In the genomic region with DNA sequence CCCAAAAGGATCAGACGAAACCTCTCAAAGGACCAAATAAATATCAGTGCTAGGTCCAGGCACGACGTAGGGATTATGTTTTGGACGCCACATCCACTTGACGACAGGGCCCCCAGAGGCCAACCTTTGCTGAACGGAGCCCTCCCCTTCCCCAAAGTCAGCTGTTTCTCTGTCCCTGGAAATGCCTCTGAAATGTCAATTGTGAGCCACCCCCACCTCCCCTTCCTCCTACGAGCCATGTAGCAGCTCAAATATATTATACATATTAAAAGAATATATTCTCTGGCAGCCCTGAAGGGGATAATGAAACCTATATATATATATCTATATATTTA, we compare ENCODE assay signal across 17 cellular contexts. TPM values are rescaled to one million over a fixed set of nuclear protein-coding genes. Genes with fewer than 3 reads are reported as not detected.
DNase-seq lines count a peak whose midpoint lies in the region; ATAC-seq and TF ChIP-seq lines count a peak whose summit lies in the region.
"Had no signal": no experiment of that assay in that cellular context is flagged by ENCODE, and none has a peak within 500 bp of the region (broad histone marks: within the 10 kb centered on the region; RNA-seq: fewer than 3 reads in every experiment).

No MANE protein-coding gene starts in this region.

- H3K4me1 ChIP-seq in A673 (ENCODE audit: insufficient read depth, low read length, poor library complexity, severe bottlenecking): peaks cover 23% of the 10 kb centered on the region
- H3K4me1 ChIP-seq in ES-I3 (ENCODE audit: insufficient read depth, low read length): peaks cover 7% of the 10 kb centered on the region; the same call in 1 of the 2 replicates
- H3K4me1 ChIP-seq in RWPE2 (ENCODE audit: insufficient read depth, poor library complexity, severe bottlenecking): no peaks in the 10 kb centered on the region
- peaks cover 10% of the 10 kb centered on the region for H3K4me1 ChIP-seq in mesendoderm (ENCODE audit: control insufficient read depth, low read depth, low read length)

- no peak overlapping the region for H2AK5ac ChIP-seq in mesendoderm (ENCODE audit: low read length)

- H3K23ac ChIP-seq in mesendoderm (ENCODE audit: low read length): no peak overlapping the region

- POLR2A ChIA-PET in A673 (lab: Charles Lee; ENCODE audit: low non-redundant PET): no interaction called here

- H3K4me2 ChIP-seq in mesendoderm (ENCODE audit: low read length): no peak overlapping the region

- H3K36me3 ChIP-seq in A673 (ENCODE audit: insufficient read depth, low read length, poor library complexity, severe bottlenecking): no peaks in the 10 kb centered on the region
- H3K36me3 ChIP-seq in ES-I3 (ENCODE audit: insufficient read depth, low read length): no peaks in the 10 kb centered on the region
- H3K36me3 ChIP-seq in RWPE2 (ENCODE audit: low read depth): no peaks in the 10 kb centered on the region
- H3K36me3 ChIP-seq in mesendoderm (ENCODE audit: control insufficient read depth, insufficient read depth, low read length): no peaks in the 10 kb centered on the region
- H3K36me3 ChIP-seq: heart left ventricle had no signal

- peak overlapping the region; percentile 13 for H3K4me3 ChIP-seq in A673 (ENCODE audit: low read depth, low read length, poor library complexity, severe bottlenecking)
- H3K4me3 ChIP-seq in RWPE2 (ENCODE audit: severe bottlenecking): no peak overlapping the region
- H3K4me3 ChIP-seq in mesendoderm (ENCODE audit: low read length): no peak overlapping the region
- H3K4me3 ChIP-seq: heart left ventricle had no signal

- H4K8ac ChIP-seq in mesendoderm (ENCODE audit: low read depth, low read length): no peak overlapping the region

- no CpG with 5 or more reads among the region's 7 CpGs for WGBS in mesendoderm (ENCODE audit: extremely low coverage, insufficient coverage, low lambda C conversion rate)

- no peak overlapping the region for H2BK5ac ChIP-seq in mesendoderm (ENCODE audit: low read length)

- BruUV-seq in A673 (replicated peaks; lab: Mats Ljungman, UMichigan): no TSS peak

- no peak for ATAC-seq in RWPE2 (ENCODE audit: low read depth)
- no peak for ATAC-seq in Right ventricle myocardium inferior
- ATAC-seq: activated CD4-positive, CD25-positive, alpha-beta regulatory T cell treated with anti-CD3 and anti-CD28 coated beads, Interleukin-2, amount 50 U/mL, for 24 hours; heart left ventricle had no signal

- H3K79me2 ChIP-seq in mesendoderm (ENCODE audit: control insufficient read depth, insufficient read depth, low read length): no peaks in the 10 kb centered on the region

- H4K5ac ChIP-seq in mesendoderm (ENCODE audit: low read length): no peak overlapping the region

- H2BK120ac ChIP-seq in mesendoderm (ENCODE audit: low read depth, low read length): no peak overlapping the region

- peak; percentile 21 for DNase-seq in A673 (ENCODE audit: low spot score)
- DNase-seq in RWPE2 (ENCODE audit: low spot score): peak; percentile 54
- DNase-seq in mesendoderm: no peak
- no peak for DNase-seq in NCI-H2196 (lab: John Stamatoyannopoulos, UW; ENCODE audit: unreplicated experiment)
- no peak for DNase-seq in activated naive CD4-positive, alpha-beta T cell treated with Interleukin-2 at 50 U/mL for 16 hours
- DNase-seq in DMS153 (lab: John Stamatoyannopoulos, UW): no peak
- DNase-seq in Right ventricle myocardium inferior (ENCODE audit: missing footprints): no peak
- DNase-seq: aorta, Calu3, heart left ventricle, midbrain, occipital lobe, SHP77 treated with DMSO at 0.1 percent for 48 hours had no signal

- H3K27me3 ChIP-seq in A673 (replicated peaks; ENCODE audit: insufficient read depth, low read depth, low read length, poor library complexity) (no peaks in the 10 kb centered on the region), RWPE2 (ENCODE audit: insufficient read depth, poor library complexity, severe bottlenecking) (peaks cover 49% of the 10 kb centered on the region), mesendoderm (ENCODE audit: insufficient read depth, low read length, poor library complexity) (no peaks in the 10 kb centered on the region)

- H3K79me1 ChIP-seq in mesendoderm (ENCODE audit: low read length): no peaks in the 10 kb centered on the region

- no peak for TF ChIP-seq CTCF in A673 (conservative IDR thresholded peaks at IDR 0.05; ENCODE audit: low read depth, low read length)
- TF ChIP-seq CTCF in RWPE2 (IDR thresholded peaks at IDR 0.05; ENCODE audit: poor library complexity, severe bottlenecking): no peak

- H3K18ac ChIP-seq in mesendoderm (ENCODE audit: low read length): no peak overlapping the region

- CTCF ChIA-PET in A673 (lab: Charles Lee): interaction anchor here (0.9 kb wide), 1 partner anchor 426 kb away, joined by 5 read pairs; no protein-coding TSS in a partner anchor

- H3K9me3 ChIP-seq in A673 (ENCODE audit: low read depth, low read length, poor library complexity, severe bottlenecking): no peaks in the 10 kb centered on the region
- no peaks in the 10 kb centered on the region for H3K9me3 ChIP-seq in ES-I3 (ENCODE audit: control insufficient read depth, insufficient read depth, low read length)
- no peaks in the 10 kb centered on the region for H3K9me3 ChIP-seq in RWPE2 (ENCODE audit: severe bottlenecking)
- H3K9me3 ChIP-seq: heart left ventricle had no signal

- peak overlapping the region; percentile 9 for H3K56ac ChIP-seq in mesendoderm (ENCODE audit: low read length)

- no peak overlapping the region for H3K4ac ChIP-seq in mesendoderm (ENCODE audit: low read depth, low read length)

- peak overlapping the region; percentile 47; the same call in 1 of the 2 replicates for H3K9ac ChIP-seq in ES-I3 (ENCODE audit: low read depth, low read length)
- no peak overlapping the region for H3K9ac ChIP-seq in mesendoderm (ENCODE audit: low read length)

- intact Hi-C loops in A673 (cut with micrococcal nuclease; ENCODE audit: unreplicated experiment) (loop anchor here (5.0 to 10.0 kb wide), 2 partner anchors 330 to 838 kb away; no protein-coding TSS in a partner anchor), Right ventricle myocardium inferior (cut with DNase I) (no loop called here)

- H3K27ac ChIP-seq in A673 (ENCODE audit: low read depth, low read length, poor library complexity, severe bottlenecking) (no peak overlapping the region), RWPE2 (ENCODE audit: poor library complexity, severe bottlenecking) (no peak overlapping the region), mesendoderm (ENCODE audit: low read depth, low read length) (no peak overlapping the region)
- H3K27ac ChIP-seq: heart left ventricle had no signal

- no peak overlapping the region for H2BK15ac ChIP-seq in mesendoderm (replicated peaks; ENCODE audit: low read depth)

RNA-seq across cellular contexts. Expression of gene BLCAP, which starts 39.6 kb away (rescaled TPM):
- 33.0 and 39.9 TPM in 2 replicates for total RNA-seq in A673 (2021)
- 40.6 TPM for polyA plus RNA-seq in mesendoderm (2013, experiment 1 of 2)
- polyA plus RNA-seq in mesendoderm (2013, experiment 2 of 2): 39.4 TPM
- 92.1 TPM for total RNA-seq in Right ventricle myocardium inferior

RNA-seq across cellular contexts. Expression of gene NNAT, which starts 46.2 kb away (rescaled TPM):
- not detected in 2 replicates for total RNA-seq in A673 (2021)
- polyA plus RNA-seq in mesendoderm (2013, experiment 1 of 2): 32.8 TPM
- polyA plus RNA-seq in mesendoderm (2013, experiment 2 of 2): 33.5 TPM
- 0.19 TPM for total RNA-seq in Right ventricle myocardium inferior
- total RNA-seq: Calu3; T-helper 2 cell treated with Interferon-gamma antibody and Interleukin-4, amounts not matched to agents 100 ng/mL and 5 ng/mL, for 36 hours had no signal
- polyA plus RNA-seq: IgD-negative memory B cell had no signal

Comparison
In these comparisons a context has a peak if more than half of its experiments do, and no peak if none do; other contexts are left out.
1. DNase-seq: peak in A673 (single experiment) and RWPE2 (single experiment); none in mesendoderm (single experiment), NCI-H2196 (single experiment), activated naive CD4-positive, alpha-beta T cell treated with Interleukin-2 at 50 U/mL for 16 hours (single experiment), DMS153 (single experiment) and Right ventricle myocardium inferior (single experiment).